ENCODE assay signal across 1 cellular context in genomic region chr2:42917374-42918017, GRCh38.
TF ChIP-seq lines count a peak whose summit lies in the region.

No MANE protein-coding gene starts in this region.

TF ChIP-seq in WTC11, 78 proteins besides CTCF, POLR2A, EP300 and RAD21 (continued from another document):
- no peak for TF ChIP-seq ZNF512 (CRISPR knock-in tag; IDR thresholded peaks at IDR 0.05; ENCODE audit: borderline replicate concordance)
- TF ChIP-seq RELA (CRISPR knock-in tag; IDR thresholded peaks at IDR 0.05; ENCODE audit: borderline replicate concordance): no peak
- TF ChIP-seq PRRX2 (CRISPR knock-in tag; IDR thresholded peaks at IDR 0.05): no peak
- TF ChIP-seq USF2 (CRISPR knock-in tag; IDR thresholded peaks at IDR 0.05): no peak
- no peak for TF ChIP-seq PREB (CRISPR knock-in tag; IDR thresholded peaks at IDR 0.05; ENCODE audit: borderline replicate concordance)
